8 cellular contexts compared by ENCODE assay signal in the genomic region with DNA sequence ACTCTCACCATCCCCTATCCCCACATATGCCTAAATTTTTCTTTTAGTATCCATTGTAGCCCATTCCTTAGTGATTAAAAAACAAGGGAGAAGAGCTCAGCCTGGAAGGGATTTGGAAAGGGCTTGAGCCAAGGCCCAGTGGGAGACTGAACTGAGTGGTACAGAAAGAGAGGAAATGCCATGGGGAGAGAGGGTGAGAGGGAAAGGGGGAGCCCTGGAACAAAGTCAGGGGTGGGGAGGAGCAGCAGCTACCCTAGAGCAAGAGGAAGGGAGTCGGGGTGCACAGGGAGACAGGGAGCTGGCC. TPM values are rescaled to one million over a fixed set of nuclear protein-coding genes. Genes with fewer than 3 reads are reported as not detected.
DNase-seq lines count a peak whose midpoint lies in the region; TF ChIP-seq lines count a peak whose summit lies in the region.

No MANE protein-coding gene starts in this region.

- peak overlapping the region; percentile 24; the same call in 1 of the 2 replicates for H3K4me3 ChIP-seq in AG10803 (ENCODE audit: low read length)
- H3K4me3 ChIP-seq in neural cell (ENCODE audit: low read length) = peak overlapping the region; percentile 70

- H3K79me2 ChIP-seq in neural cell (replicated peaks; ENCODE audit: insufficient read depth, low read length) = peaks cover 19% of the 10 kb centered on the region

- no peak for TF ChIP-seq CTCF in AG10803 (conservative IDR thresholded peaks at IDR 0.05; ENCODE audit: low read length)
- TF ChIP-seq CTCF in neural cell (IDR thresholded peaks at IDR 0.05; ENCODE audit: poor library complexity, severe bottlenecking) = no peak

- TF ChIP-seq RAD21 in neural cell (conservative IDR thresholded peaks at IDR 0.05) = no peak

- H3F3A ChIP-seq in neural cell (ENCODE audit: insufficient read depth, low read length, poor library complexity, severe bottlenecking) = peaks cover 8% of the 10 kb centered on the region

- no peaks in the 10 kb centered on the region for H3K36me3 ChIP-seq in neural cell (ENCODE audit: insufficient read depth, low read length)

- H3K9me2 ChIP-seq in neural cell (ENCODE audit: insufficient read depth, low read length) = no peaks in the 10 kb centered on the region

- DNase-seq in AG10803 (ENCODE audit: low read depth) = no peak
- peak; percentile 19 for DNase-seq in NCI-H1694 (lab: John Stamatoyannopoulos, UW)
- DNase-seq in ecto neural progenitor cell (ENCODE audit: low spot score) = peak; percentile 67
- no peak for DNase-seq in NK-92 treated with Interleukin-12 subunit alpha and Interleukin-12 subunit beta, amount 100 ng/mL, for 24 hours (lab: John Stamatoyannopoulos, UW)
- no peak for DNase-seq in DMS114 treated with DMSO at 0.1 percent for 48 hours (lab: John Stamatoyannopoulos, UW; ENCODE audit: unreplicated experiment)
- DNase-seq in activated CD4-positive, alpha-beta T cell treated with anti-CD3 and anti-CD28 coated beads, Interleukin-2, amount 50 U/mL, for 1 hour = no peak
- DNase-seq in NCI-H526 treated with DMSO at 0.1 percent for 48 hours (lab: John Stamatoyannopoulos, UW) = no peak

- peak overlapping the region; percentile 98 for H3K9ac ChIP-seq in neural cell (ENCODE audit: low read length)

- H3K9me3 ChIP-seq in neural cell (ENCODE audit: low read length) = no peaks in the 10 kb centered on the region

- no peaks in the 10 kb centered on the region for H4K20me1 ChIP-seq in neural cell (ENCODE audit: insufficient read depth)

- H3K27ac ChIP-seq in neural cell (ENCODE audit: low read length) = peak overlapping the region; percentile 94

- no peaks in the 10 kb centered on the region for H3K27me3 ChIP-seq in neural cell (ENCODE audit: insufficient read depth, low read depth, low read length)

- peak overlapping the region; percentile 63 for H3K4me2 ChIP-seq in neural cell (ENCODE audit: low read length)

- no peak overlapping the region for H2AFZ ChIP-seq in neural cell (ENCODE audit: low read depth, low read length)

- TF ChIP-seq EP300 in neural cell (conservative IDR thresholded peaks at IDR 0.05; ENCODE audit: poor library complexity, severe bottlenecking) = no peak

TF ChIP-seq in neural cell, 6 proteins besides CTCF, POLR2A, EP300 and RAD21:
- no peak for TF ChIP-seq SMC3 (conservative IDR thresholded peaks at IDR 0.05; ENCODE audit: poor library complexity)
- TF ChIP-seq EZH2 (IDR thresholded peaks at IDR 0.05; ENCODE audit: borderline replicate concordance, insufficient read depth, low read length, poor library complexity, severe bottlenecking) = no peak
- TF ChIP-seq MXI1 (conservative IDR thresholded peaks at IDR 0.05; ENCODE audit: poor library complexity, severe bottlenecking) = no peak
- no peak for TF ChIP-seq POLR2AphosphoS5 (IDR thresholded peaks at IDR 0.05)
- no peak for TF ChIP-seq TAF1 (IDR thresholded peaks at IDR 0.05; ENCODE audit: low read depth)
- peak; percentile 23 for TF ChIP-seq REST (IDR thresholded peaks at IDR 0.05; ENCODE audit: borderline replicate concordance)

RNA-seq across cellular contexts. Expression of gene ATN1, which starts 2.6 kb away (rescaled TPM):
- 9.2 and 13.7 TPM in 2 replicates for polyA plus RNA-seq in neural cell
- 17.5 and 27.1 TPM in 2 replicates for polyA minus RNA-seq in neural cell

RNA-seq across cellular contexts. Expression of gene ENO2, which starts 10.8 kb away (rescaled TPM):
- 193 and 228 TPM in 2 replicates for polyA plus RNA-seq in neural cell
- polyA minus RNA-seq in neural cell = 157 and 175 TPM in 2 replicates

RNA-seq across cellular contexts. Expression of gene RNU7-1, which starts 18.4 kb away (rescaled TPM):
- not detected in 2 replicates for polyA plus RNA-seq in neural cell
- polyA minus RNA-seq in neural cell = not detected in 2 replicates

RNA-seq across cellular contexts. Expression of gene C12orf57, which starts 18.6 kb away (rescaled TPM):
- 477 and 500 TPM in 2 replicates for polyA plus RNA-seq in neural cell
- polyA minus RNA-seq in neural cell = 118 and 135 TPM in 2 replicates

RNA-seq across cellular contexts. Expression of gene LRRC23, which starts 20.6 kb away (rescaled TPM):
- 13.6 and 20.5 TPM in 2 replicates for polyA plus RNA-seq in neural cell
- polyA minus RNA-seq in neural cell = 12.7 and 18.9 TPM in 2 replicates

Comparison
In these comparisons a context has a peak if more than half of its experiments do, and no peak if none do; other contexts are left out.
1. DNase-seq: peak in NCI-H1694 (single experiment) and ecto neural progenitor cell (single experiment); none in AG10803 (single experiment), NK-92 treated with Interleukin-12 subunit alpha and Interleukin-12 subunit beta, amount 100 ng/mL, for 24 hours (single experiment), DMS114 treated with DMSO at 0.1 percent for 48 hours (single experiment), activated CD4-positive, alpha-beta T cell treated with anti-CD3 and anti-CD28 coated beads, Interleukin-2, amount 50 U/mL, for 1 hour (single experiment) and NCI-H526 treated with DMSO at 0.1 percent for 48 hours (single experiment).